ENCODE assay signal across 18 cellular contexts in the genomic region with DNA sequence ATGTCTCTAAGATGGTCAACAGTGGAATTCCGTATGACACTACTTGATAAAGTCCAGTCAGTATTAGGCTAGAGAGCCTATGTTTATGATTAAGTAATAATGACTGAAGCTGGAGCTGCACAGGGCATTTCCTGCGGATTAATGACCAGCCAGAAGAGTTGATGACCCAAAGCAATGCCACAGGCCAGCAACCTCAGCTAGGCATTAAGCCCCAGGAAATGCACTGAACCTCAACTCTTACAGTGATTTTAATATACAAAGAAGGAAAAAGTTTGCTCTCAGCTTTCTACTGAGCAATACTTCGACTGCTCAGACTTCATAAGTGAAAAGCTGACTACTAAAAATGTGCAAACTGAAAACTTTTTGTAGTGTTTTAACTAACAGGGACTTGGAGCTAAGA. TPM values are rescaled to one million over a fixed set of nuclear protein-coding genes. Genes with fewer than 3 reads are reported as not detected.
DNase-seq lines count a peak whose midpoint lies in the region; ATAC-seq, FAIRE-seq and TF ChIP-seq lines count a peak whose summit lies in the region.
"Had no signal": no experiment of that assay in that cellular context is flagged by ENCODE, and none has a peak within 500 bp of the region (broad histone marks: within the 10 kb centered on the region; RNA-seq: fewer than 3 reads in every experiment).

No MANE protein-coding gene starts in this region.

- H3K9ac ChIP-seq in fibroblast of lung (ENCODE audit: insufficient read depth, low read length) = no peak overlapping the region

- peak overlapping the region; percentile 41 for H3K4me2 ChIP-seq in fibroblast of lung (ENCODE audit: extremely low read depth, insufficient read depth, low read length)

- no peaks in the 10 kb centered on the region for H3K36me3 ChIP-seq in fibroblast of lung (ENCODE audit: control insufficient read depth, insufficient read depth, low read length)
- H3K36me3 ChIP-seq in neuron (ENCODE audit: insufficient read depth, low read length) = peaks cover 26% of the 10 kb centered on the region

- H3K27me3 ChIP-seq in fibroblast of lung (ENCODE audit: control insufficient read depth, insufficient read depth, low read length) (no peaks in the 10 kb centered on the region), neuron (ENCODE audit: insufficient read depth, low read length) (no peaks in the 10 kb centered on the region)
- H3K27me3 ChIP-seq: body of pancreas had no signal

- H3K4me3 ChIP-seq in fibroblast of lung (replicated peaks in 1 of 4; ENCODE audit: control extremely low read depth in 1 of 4, insufficient read depth in 1 of 4, low read depth in 3 of 4, low read length in 4 of 4) = peak overlapping the region in 1 of 4 experiments; percentile 1
- H3K4me3 ChIP-seq in neuron (ENCODE audit: low read length) = peak overlapping the region; percentile 19
- H3K4me3 ChIP-seq: body of pancreas had no signal

- no peaks in the 10 kb centered on the region for H3K9me3 ChIP-seq in fibroblast of lung (ENCODE audit: control insufficient read depth, insufficient read depth, low read depth, low read length)
- peaks cover 9% of the 10 kb centered on the region for H3K9me3 ChIP-seq in neuron (ENCODE audit: low read length)
- H3K9me3 ChIP-seq: body of pancreas had no signal

- no peak for DNase-seq in GM12892 (ENCODE audit: insufficient read length)
- DNase-seq in RCC 7860 (ENCODE audit: low spot score) = peak; percentile 14
- no peak for DNase-seq in fibroblast of lung (ENCODE audit: low read depth in 2 of 2)
- DNase-seq in stimulated activated CD4-positive, alpha-beta T cell treated with anti-CD3 and anti-CD28 coated beads, Interleukin-15, amount 100 ng/mL, for 24 hours = no peak
- DNase-seq in erythroblast (lab: John Stamatoyannopoulos, UW) = no peak
- no peak for DNase-seq in NOMO-1 treated with dmso at 0.1 percent for 144 hours (lab: John Stamatoyannopoulos, UW; ENCODE audit: unreplicated experiment)
- DNase-seq: activated CD4-positive, CD25-positive, alpha-beta regulatory T cell; activated CD8-positive, alpha-beta memory T cell treated with anti-CD3 and anti-CD28 coated beads, Interleukin-2, amount 50 U/mL, for 48 hours; activated naive CD4-positive, alpha-beta T cell treated with anti-CD3 and anti-CD28 coated beads for 36 hours; body of pancreas; NCI-H1092; NCI-H2171; substantia nigra had no signal

- TF ChIP-seq POLR2A in GM12892 (IDR thresholded peaks at IDR 0.05; ENCODE audit: low read depth, low read length) = no peak
- TF ChIP-seq POLR2A in erythroblast (IDR thresholded peaks at IDR 0.05; ENCODE audit: low read length) = no peak

- no peak for TF ChIP-seq CTCF in fibroblast of lung (conservative IDR thresholded peaks at IDR 0.05 in 1 of 2, IDR thresholded peaks at IDR 0.05 in 1 of 2; ENCODE audit: low read depth in 1 of 2, low read length in 2 of 2)

- no peak overlapping the region for H3K27ac ChIP-seq in fibroblast of lung (ENCODE audit: insufficient read depth, low read length)

- ATAC-seq in HG03378 (IDR thresholded peaks at IDR 0.05; ENCODE audit: unreplicated experiment) = no peak
- ATAC-seq: body of pancreas had no signal

- H3K4me1 ChIP-seq in fibroblast of lung (ENCODE audit: control insufficient read depth, extremely low read depth, insufficient read depth, low read length) (no peaks in the 10 kb centered on the region), neuron (ENCODE audit: insufficient read depth, low read length) (peaks cover 65% of the 10 kb centered on the region)

- H3K79me2 ChIP-seq in fibroblast of lung (ENCODE audit: control insufficient read depth, insufficient read depth, low read length) = peaks cover 5% of the 10 kb centered on the region

- FAIRE-seq in GM12892 (lab: Jason Lieb, UNC) = peak; percentile 27
- FAIRE-seq in RCC 7860 (lab: Jason Lieb, UNC) = peak; percentile 77
- FAIRE-seq: frontal cortex, GM12891, islet of Langerhans had no signal

- H2AFZ ChIP-seq in fibroblast of lung (ENCODE audit: low read length) (no peak overlapping the region), neuron (ENCODE audit: low read depth, low read length) (no peak overlapping the region)

- no peaks in the 10 kb centered on the region for H4K20me1 ChIP-seq in fibroblast of lung (ENCODE audit: control insufficient read depth, extremely low read depth, insufficient read depth, low read length)

RNA-seq across cellular contexts. Expression of gene KCTD1, which starts 3.9 kb away (rescaled TPM):
- polyA plus RNA-seq in GM12892 (2012; ENCODE audit: missing spikeins) = 3.4 TPM
- 7.4 and 8.4 TPM in 2 replicates for total RNA-seq in fibroblast of lung
- polyA plus RNA-seq in fibroblast of lung = 4.2 and 9.3 TPM in 2 replicates
- 4.6 and 10.6 TPM in 2 replicates for polyA plus RNA-seq in fibroblast of lung (2012)
- polyA minus RNA-seq in fibroblast of lung (ENCODE audit: low replicate concordance) = 8.1 and 8.2 TPM in 2 replicates
